1 cellular context compared by ENCODE assay signal in the genomic region with DNA sequence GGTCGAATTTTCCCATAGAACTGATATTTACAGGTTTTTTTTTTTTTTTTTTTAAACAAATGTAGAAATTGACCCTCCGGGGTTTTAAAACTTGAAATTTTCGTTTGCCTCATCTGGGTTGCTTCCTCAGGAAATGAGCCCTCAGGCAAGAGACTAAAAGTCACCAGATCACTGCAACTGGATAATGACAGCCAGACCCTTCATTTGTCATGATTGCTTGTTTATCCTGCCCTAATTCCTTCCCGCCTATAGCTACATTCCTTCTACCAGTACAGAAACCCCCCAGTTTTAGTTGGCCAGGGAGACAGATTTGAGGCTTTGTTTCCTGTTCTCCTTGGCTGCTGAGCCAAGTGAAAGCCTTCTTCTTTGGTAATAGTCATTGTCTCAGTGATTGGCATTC.
TF ChIP-seq lines count a peak whose summit lies in the region.

No MANE protein-coding gene starts in this region.

TF ChIP-seq in endothelial cell of umbilical vein, 7 proteins besides CTCF, POLR2A, EP300 and RAD21:
- TF ChIP-seq GATA2 (IDR thresholded peaks at IDR 0.05; ENCODE audit: insufficient read depth, insufficient read length, low read depth, low read length) = no peak
- no peak for TF ChIP-seq JUN (IDR thresholded peaks at IDR 0.05; ENCODE audit: borderline replicate concordance, insufficient read depth, insufficient read length, low read depth)
- TF ChIP-seq, protein P1, sequence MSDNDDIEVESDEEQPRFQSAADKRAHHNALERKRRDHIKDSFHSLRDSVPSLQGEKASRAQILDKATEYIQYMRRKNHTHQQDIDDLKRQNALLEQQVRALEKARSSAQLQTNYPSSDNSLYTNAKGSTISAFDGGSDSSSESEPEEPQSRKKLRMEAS (IDR thresholded peaks at IDR 0.05; ENCODE audit: insufficient read depth, insufficient read length) = no peak
- no peak for TF ChIP-seq MYC (IDR thresholded peaks at IDR 0.05; ENCODE audit: low read depth, low read length)
- no peak for TF ChIP-seq POLR2AphosphoS5 (IDR thresholded peaks at IDR 0.05; ENCODE audit: insufficient read depth, low read depth, low read length)
- no peak for TF ChIP-seq EZH2 (IDR thresholded peaks at IDR 0.05; ENCODE audit: borderline replicate concordance, low read depth, low read length, severe bottlenecking)
- no peak for TF ChIP-seq FOS (IDR thresholded peaks at IDR 0.05; ENCODE audit: borderline replicate concordance, insufficient read depth, low read length)
